ENCODE assay signal across 11 cellular contexts in genomic region chr20:62352402-62353288, GRCh38. TPM values are rescaled to one million over a fixed set of nuclear protein-coding genes. Genes with fewer than 3 reads are reported as not detected.
DNase-seq lines count a peak whose midpoint lies in the region; TF ChIP-seq lines count a peak whose summit lies in the region.
"Had no signal": no experiment of that assay in that cellular context is flagged by ENCODE, and none has a peak within 500 bp of the region (broad histone marks: within the 10 kb centered on the region; RNA-seq: fewer than 3 reads in every experiment).

No MANE protein-coding gene starts in this region.

- peaks cover 8% of the 10 kb centered on the region for H3K9me3 Mint-ChIP-seq in progenitor cell of endocrine pancreas (ENCODE audit: low read depth)
- peaks cover 11% of the 10 kb centered on the region for H3K9me3 Mint-ChIP-seq in activated CD4-positive, alpha-beta memory T cell treated with anti-CD3 and anti-CD28 coated beads, Interleukin-2, amount 10 ng/mL, durations not matched to agents 7 days and 5 days
- peaks cover 11% of the 10 kb centered on the region for H3K9me3 Mint-ChIP-seq in activated CD4-positive, alpha-beta memory T cell treated with anti-CD3 and anti-CD28 coated beads for 36 hours

- H3K4me3 Mint-ChIP-seq in progenitor cell of endocrine pancreas (ENCODE audit: low read depth) = no peak overlapping the region
- no peak overlapping the region for H3K4me3 Mint-ChIP-seq in activated CD4-positive, alpha-beta memory T cell treated with anti-CD3 and anti-CD28 coated beads, Interleukin-2, amount 10 ng/mL, durations not matched to agents 7 days and 5 days
- no peak overlapping the region for H3K4me3 Mint-ChIP-seq in activated CD4-positive, alpha-beta memory T cell treated with anti-CD3 and anti-CD28 coated beads for 36 hours
- H3K4me3 Mint-ChIP-seq: central memory CD8-positive, alpha-beta T cell had no signal

- POLR2A ChIA-PET in RWPE1 (lab: Yijun Ruan, JAX; ENCODE audit: low non-redundant PET) = interaction anchor here (0.8 to 4.9 kb wide), 3 partner anchors 9 to 30 kb away, joined by 3 to 41 read pairs (median 4); partner anchors contain the start of gene LAMA5
- POLR2A ChIA-PET in activated CD4-positive, alpha-beta memory T cell treated with anti-CD3 and anti-CD28 coated beads, Interleukin-2, amount 10 ng/mL, durations not matched to agents 7 days and 5 days (lab: Charles Lee) = no interaction called here
- POLR2A ChIA-PET in activated CD4-positive, alpha-beta memory T cell treated with anti-CD3 and anti-CD28 coated beads for 36 hours (lab: Charles Lee) = no interaction called here

- peak overlapping the region; percentile 100 for H3K27ac ChIP-seq in RWPE1

- peaks cover 17% of the 10 kb centered on the region for H3K36me3 Mint-ChIP-seq in progenitor cell of endocrine pancreas (ENCODE audit: insufficient read depth)
- no peaks in the 10 kb centered on the region for H3K36me3 Mint-ChIP-seq in activated CD4-positive, alpha-beta memory T cell treated with anti-CD3 and anti-CD28 coated beads, Interleukin-2, amount 10 ng/mL, durations not matched to agents 7 days and 5 days (ENCODE audit: low read depth)
- H3K36me3 Mint-ChIP-seq in activated CD4-positive, alpha-beta memory T cell treated with anti-CD3 and anti-CD28 coated beads for 36 hours = no peaks in the 10 kb centered on the region

- H3K27ac Mint-ChIP-seq in progenitor cell of endocrine pancreas = no peak overlapping the region
- H3K27ac Mint-ChIP-seq in activated CD4-positive, alpha-beta memory T cell treated with anti-CD3 and anti-CD28 coated beads, Interleukin-2, amount 10 ng/mL, durations not matched to agents 7 days and 5 days = no peak overlapping the region
- H3K27ac Mint-ChIP-seq in activated CD4-positive, alpha-beta memory T cell treated with anti-CD3 and anti-CD28 coated beads for 36 hours = no peak overlapping the region

- H3K27me3 Mint-ChIP-seq in progenitor cell of endocrine pancreas = no peaks in the 10 kb centered on the region
- no peaks in the 10 kb centered on the region for H3K27me3 Mint-ChIP-seq in activated CD4-positive, alpha-beta memory T cell treated with anti-CD3 and anti-CD28 coated beads, Interleukin-2, amount 10 ng/mL, durations not matched to agents 7 days and 5 days
- H3K27me3 Mint-ChIP-seq in activated CD4-positive, alpha-beta memory T cell treated with anti-CD3 and anti-CD28 coated beads for 36 hours = peaks cover 2% of the 10 kb centered on the region
- H3K27me3 Mint-ChIP-seq: central memory CD8-positive, alpha-beta T cell had no signal

- intact Hi-C loops in activated CD4-positive, alpha-beta memory T cell treated with anti-CD3 and anti-CD28 coated beads for 36 hours (cut with micrococcal nuclease) = no loop called here

- DNase-seq in D341Med (ENCODE audit: low spot score) (peak; percentile 66), RWPE1 (ENCODE audit: low spot score) (peak; percentile 86), globus pallidus (ENCODE audit: low spot score) (peak; percentile 77), pons (ENCODE audit: low spot score) (peak; percentile 85), GM10266 (ENCODE audit: extremely low spot score) (no peak), progenitor cell of endocrine pancreas (ENCODE audit: low spot score, unreplicated experiment) (no peak)
- DNase-seq in activated CD4-positive, alpha-beta memory T cell treated with anti-CD3 and anti-CD28 coated beads, Interleukin-2, amount 10 ng/mL, durations not matched to agents 7 days and 5 days = no peak
- DNase-seq in activated CD4-positive, alpha-beta memory T cell treated with anti-CD3 and anti-CD28 coated beads for 36 hours = no peak
- DNase-seq: mucosa of descending colon, T1000 had no signal

- CTCF ChIA-PET in RWPE1 (lab: Yijun Ruan, JAX) = interaction anchor here (0.6 to 4.7 kb wide), 9 partner anchors 9 to 167 kb away, joined by 3 to 35 read pairs (median 4); no protein-coding TSS in a partner anchor
- CTCF ChIA-PET in activated CD4-positive, alpha-beta memory T cell treated with anti-CD3 and anti-CD28 coated beads, Interleukin-2, amount 10 ng/mL, durations not matched to agents 7 days and 5 days (lab: Charles Lee) = no interaction called here
- CTCF ChIA-PET in activated CD4-positive, alpha-beta memory T cell treated with anti-CD3 and anti-CD28 coated beads for 36 hours (lab: Charles Lee) = no interaction called here

- H3K4me1 Mint-ChIP-seq in progenitor cell of endocrine pancreas (ENCODE audit: low read depth) = peaks cover 10% of the 10 kb centered on the region
- no peaks in the 10 kb centered on the region for H3K4me1 Mint-ChIP-seq in activated CD4-positive, alpha-beta memory T cell treated with anti-CD3 and anti-CD28 coated beads, Interleukin-2, amount 10 ng/mL, durations not matched to agents 7 days and 5 days
- no peaks in the 10 kb centered on the region for H3K4me1 Mint-ChIP-seq in activated CD4-positive, alpha-beta memory T cell treated with anti-CD3 and anti-CD28 coated beads for 36 hours (ENCODE audit: low read depth)
- H3K4me1 Mint-ChIP-seq: central memory CD8-positive, alpha-beta T cell had no signal

- peak; percentile 86 for TF ChIP-seq CTCF in RWPE1 (conservative IDR thresholded peaks at IDR 0.05; ENCODE audit: low read depth)
- TF ChIP-seq CTCF in GM10266 (IDR thresholded peaks at IDR 0.05; ENCODE audit: control insufficient read depth, insufficient read depth, low read depth, missing control alignments) = no peak
- no peak for TF ChIP-seq CTCF in progenitor cell of endocrine pancreas (IDR thresholded peaks at IDR 0.05; ENCODE audit: unreplicated experiment)

RNA-seq across cellular contexts. Expression of gene LAMA5, which starts 14.5 kb away (rescaled TPM):
- 248 and 252 TPM in 2 replicates for total RNA-seq in progenitor cell of endocrine pancreas
- total RNA-seq in activated CD4-positive, alpha-beta memory T cell treated with anti-CD3 and anti-CD28 coated beads, Interleukin-2, amount 10 ng/mL, durations not matched to agents 7 days and 5 days = under 1 TPM; 0.33 to 0.63 TPM
- 1 to 10 TPM in 1 of 2 experiments, under 1 TPM in 1; 0.78 to 1.1 TPM for total RNA-seq in activated CD4-positive, alpha-beta memory T cell treated with anti-CD3 and anti-CD28 coated beads for 36 hours

RNA-seq across cellular contexts. Expression of gene RPS21, which starts 34.3 kb away (rescaled TPM):
- 1,160 and 1,251 TPM in 2 replicates for total RNA-seq in progenitor cell of endocrine pancreas
- total RNA-seq in activated CD4-positive, alpha-beta memory T cell treated with anti-CD3 and anti-CD28 coated beads, Interleukin-2, amount 10 ng/mL, durations not matched to agents 7 days and 5 days = 1,000 to 10,000 TPM; 1,751 to 1,764 TPM
- 1,000 to 10,000 TPM; 2,488 to 2,529 TPM for total RNA-seq in activated CD4-positive, alpha-beta memory T cell treated with anti-CD3 and anti-CD28 coated beads for 36 hours

RNA-seq across cellular contexts. Expression of gene ADRM1, which starts 49.8 kb away (rescaled TPM):
- total RNA-seq in progenitor cell of endocrine pancreas = 66.2 and 67.1 TPM in 2 replicates
- total RNA-seq in activated CD4-positive, alpha-beta memory T cell treated with anti-CD3 and anti-CD28 coated beads, Interleukin-2, amount 10 ng/mL, durations not matched to agents 7 days and 5 days = 10 to 100 TPM; 90.1 to 91.0 TPM
- total RNA-seq in activated CD4-positive, alpha-beta memory T cell treated with anti-CD3 and anti-CD28 coated beads for 36 hours = 100 to 1,000 TPM in 1 of 2 experiments, 10 to 100 TPM in 1; 98.6 to 101 TPM

RNA-seq across cellular contexts. Expression of gene CABLES2, which starts 54.4 kb away (rescaled TPM):
- total RNA-seq in progenitor cell of endocrine pancreas = 20.4 and 21.7 TPM in 2 replicates
- total RNA-seq in activated CD4-positive, alpha-beta memory T cell treated with anti-CD3 and anti-CD28 coated beads, Interleukin-2, amount 10 ng/mL, durations not matched to agents 7 days and 5 days = 10 to 100 TPM; 13.2 to 13.7 TPM
- total RNA-seq in activated CD4-positive, alpha-beta memory T cell treated with anti-CD3 and anti-CD28 coated beads for 36 hours = 1 to 10 TPM; 7.8 to 8.2 TPM

Comparison
In these comparisons a context has a peak if more than half of its experiments do, and no peak if none do; other contexts are left out.
1. DNase-seq: peak in D341Med (single experiment), RWPE1 (single experiment), globus pallidus (single experiment) and pons (single experiment); none in GM10266 (single experiment), progenitor cell of endocrine pancreas (single experiment), activated CD4-positive, alpha-beta memory T cell treated with anti-CD3 and anti-CD28 coated beads, Interleukin-2, amount 10 ng/mL, durations not matched to agents 7 days and 5 days (single experiment) and activated CD4-positive, alpha-beta memory T cell treated with anti-CD3 and anti-CD28 coated beads for 36 hours (single experiment).
2. RNA of gene LAMA5, which starts 14.5 kb away (total RNA-seq): 248 to 252 TPM in progenitor cell of endocrine pancreas; 0.78 to 1.1 TPM in activated CD4-positive, alpha-beta memory T cell treated with anti-CD3 and anti-CD28 coated beads for 36 hours and 0.33 to 0.63 TPM in activated CD4-positive, alpha-beta memory T cell treated with anti-CD3 and anti-CD28 coated beads, Interleukin-2, amount 10 ng/mL, durations not matched to agents 7 days and 5 days; every median in the first group is over 100 times any median in the second.